In the genomic region with DNA sequence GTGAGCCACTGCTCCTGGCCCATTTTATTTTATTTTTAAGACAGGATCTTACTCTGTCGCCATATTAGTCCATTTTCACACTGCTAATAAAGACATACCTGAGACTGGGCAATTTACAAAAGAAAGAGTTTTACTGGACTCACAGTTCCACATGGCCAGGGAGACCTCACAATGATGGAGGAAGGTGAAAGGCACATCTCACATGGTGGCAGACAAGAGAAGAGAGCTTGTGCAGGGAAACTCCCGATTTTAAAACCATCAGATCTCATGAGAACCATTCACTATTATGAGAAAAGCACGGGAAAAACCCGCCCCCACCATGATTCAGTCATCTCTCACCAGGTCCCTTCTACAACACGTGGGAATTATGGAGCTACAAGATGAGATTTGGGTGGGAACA, we compare ENCODE assay signal across 34 cellular contexts. TPM values are rescaled to one million over a fixed set of nuclear protein-coding genes. Genes with fewer than 3 reads are reported as not detected.
"Had no signal": no experiment of that assay in that cellular context is flagged by ENCODE, and none has a peak within 500 bp of the region (broad histone marks: within the 10 kb centered on the region; RNA-seq: fewer than 3 reads in every experiment).

No MANE protein-coding gene starts in this region.

- H3K36me3 Mint-ChIP-seq: activated naive CD8-positive, alpha-beta T cell treated with anti-CD3 and anti-CD28 coated beads, Interleukin-2, amount 10 ng/mL, durations not matched to agents 7 days and 5 days; IgD-negative memory B cell had no signal

- H3K27ac ChIP-seq: ascending aorta, body of pancreas, WERI-Rb-1 had no signal

- H3K27me3 ChIP-seq: ascending aorta, body of pancreas, MG63 had no signal

- ATAC-seq: activated CD8-positive, alpha-beta T cell treated with anti-CD3 and anti-CD28 coated beads for 36 hours; body of pancreas; Panc1; SK-N-SH treated with all-trans-retinoic acid at 6 μM for 48 hours had no signal

- H3K9me3 ChIP-seq: ascending aorta, body of pancreas, MG63 had no signal

- H3K27me3 Mint-ChIP-seq: activated CD8-positive, alpha-beta T cell treated with anti-CD3 and anti-CD28 coated beads for 36 hours; activated naive CD4-positive, alpha-beta T cell treated with anti-CD3 and anti-CD28 coated beads, Interleukin-2, amount 50 U/mL, for 24 hours had no signal

- H3K4me3 ChIP-seq: ascending aorta, body of pancreas, MG63 had no signal

- DNase-seq: activated CD4-positive, alpha-beta T cell treated with anti-CD3 and anti-CD28 coated beads, Interleukin-2, amount 10 ng/mL, durations not matched to agents 24 days and 14 days; activated CD4-positive, alpha-beta T cell treated with anti-CD3 and anti-CD28 coated beads, Interleukin-2, amount 50 U/mL, for 4 hours; activated CD8-positive, alpha-beta T cell treated with anti-CD3 and anti-CD28 coated beads for 36 hours; activated gamma-delta T cell; activated naive CD4-positive, alpha-beta T cell treated with Interleukin-2 at 50 U/mL for 16 hours; activated naive CD8-positive, alpha-beta T cell treated with anti-CD3 and anti-CD28 coated beads, Interleukin-2, amount 10 ng/mL, durations not matched to agents 7 days and 5 days; activated T-cell treated with anti-CD3 and anti-CD28 coated beads, Interleukin-2, amount 50 U/mL, for 1 hour; amygdala; body of pancreas; caudate nucleus; Kasumi-1; KG1; MG63; NCI-H1048; NCI-H1105 treated with DMSO at 0.1 percent for 48 hours; NCI-H1436; NCI-H1694; NCI-H1930; NCI-H2081 treated with DMSO at 0.1 percent for 48 hours; NCI-H226; NCI-H446 treated with DMSO at 0.1 percent for 48 hours; NCI-H69; RPMI8226; SIG-M5; T-helper 1 cell; T1000; WERI-Rb-1 had no signal

- H3K27ac Mint-ChIP-seq: activated CD4-positive, alpha-beta T cell treated with anti-CD3 and anti-CD28 coated beads, Interleukin-2, amount 10 ng/mL, durations not matched to agents 24 days and 14 days; activated CD8-positive, alpha-beta T cell treated with anti-CD3 and anti-CD28 coated beads for 36 hours; activated naive CD8-positive, alpha-beta T cell treated with anti-CD3 and anti-CD28 coated beads, Interleukin-2, amount 10 ng/mL, durations not matched to agents 7 days and 5 days; activated T-helper 2 cell treated with anti-CD3 and anti-CD28 coated beads, Interferon-gamma antibody, Interleukin-2, Interleukin-4, amounts not matched to agents 10 μg/mL and 5 μg/mL and 100 μg/mL, durations not matched to agents 14 hours and 24 hours and 36 hours had no signal

- H3K9me3 Mint-ChIP-seq: activated CD4-positive, alpha-beta T cell treated with anti-CD3 and anti-CD28 coated beads, Interleukin-2, amount 10 ng/mL, durations not matched to agents 24 days and 14 days; activated CD8-positive, alpha-beta T cell treated with anti-CD3 and anti-CD28 coated beads for 36 hours; activated naive CD4-positive, alpha-beta T cell treated with anti-CD3 and anti-CD28 coated beads, Interleukin-2, amount 50 U/mL, for 24 hours; activated naive CD8-positive, alpha-beta T cell treated with anti-CD3 and anti-CD28 coated beads, Interleukin-2, amount 10 ng/mL, durations not matched to agents 7 days and 5 days; activated T-helper 2 cell treated with anti-CD3 and anti-CD28 coated beads, Interferon-gamma antibody, Interleukin-2, Interleukin-4, amounts not matched to agents 10 μg/mL and 5 μg/mL and 100 μg/mL, durations not matched to agents 14 hours and 24 hours and 36 hours; IgD-negative memory B cell had no signal

- FAIRE-seq: bronchial epithelial cell had no signal

RNA-seq across cellular contexts. Expression of gene TSSK3, which starts 34.1 kb away (rescaled TPM):
- polyA plus RNA-seq: IgD-negative memory B cell had no signal
